In genomic region chr10:102832248-102832647, GRCh38 we compare ENCODE assay signal across 26 cellular contexts. TPM values are rescaled to one million over a fixed set of nuclear protein-coding genes. Genes with fewer than 3 reads are reported as not detected.
DNase-seq lines count a peak whose midpoint lies in the region; ATAC-seq, FAIRE-seq and TF ChIP-seq lines count a peak whose summit lies in the region.
"Had no signal": no experiment of that assay in that cellular context is flagged by ENCODE, and none has a peak within 500 bp of the region (broad histone marks: within the 10 kb centered on the region; RNA-seq: fewer than 3 reads in every experiment).

No MANE protein-coding gene starts in this region.

- no peak overlapping the region for H3K56ac ChIP-seq in H1 (replicated peaks; ENCODE audit: insufficient read length, low read depth, low read length)

- peak in 2 of 7 donors; percentile 48 to 60 for DNase-seq in adrenal gland
- DNase-seq in H1 (ENCODE audit: low read depth in 1 of 2, low spot score in 2 of 2), result no peak
- no peak for DNase-seq in neuronal stem cell (ENCODE audit: low spot score)
- DNase-seq in stimulated activated naive B cell treated with anti-CD40 and anti-IgM and Interleukin-4, amounts not matched to agents 10 μg/mL and 1 μg/mL and 100 μg/mL, for 72 hours, result no peak
- DNase-seq in SIG-M5 (lab: John Stamatoyannopoulos, UW), result no peak
- no peak for DNase-seq in endothelial cell (ENCODE audit: low spot score)
- DNase-seq: 8988T; ACHN; BE2C; C1 segment of cervical spinal cord; Caco-2; Calu3; CD4-positive, alpha-beta T cell; CD8-positive, alpha-beta T cell; DMS79 treated with DMSO at 0.1 percent for 48 hours; GF-D8 had no signal

- H3K4ac ChIP-seq in H1 (replicated peaks; ENCODE audit: insufficient read length, low read depth, low read length) (no peak overlapping the region), neuronal stem cell (ENCODE audit: low read length) (no peak overlapping the region)

- TF ChIP-seq CTCF in adrenal gland (IDR thresholded peaks at IDR 0.05) (peak in 1 of 6 experiments; percentile 9), H1 (IDR thresholded peaks at IDR 0.05; ENCODE audit: control extremely low read depth in 1 of 3, insufficient read depth in 1 of 3, low read depth in 1 of 3, low read length in 3 of 3) (no peak), endothelial cell (IDR thresholded peaks at IDR 0.05; ENCODE audit: unreplicated experiment) (no peak)

- H4K8ac ChIP-seq in H1 (ENCODE audit: extremely low read depth, insufficient read depth, low read length), result no peak overlapping the region
- H4K8ac ChIP-seq in neuronal stem cell (ENCODE audit: low read depth, low read length), result no peak overlapping the region

- no peak overlapping the region for H3K4me3 ChIP-seq in adrenal gland
- H3K4me3 ChIP-seq in H1 (ENCODE audit: extremely low read depth in 1 of 4, insufficient read depth in 2 of 4, low read depth in 3 of 4, low read length in 4 of 4), result no peak overlapping the region
- no peak overlapping the region for H3K4me3 ChIP-seq in neuronal stem cell (ENCODE audit: low read length in 2 of 2)
- H3K4me3 ChIP-seq: BLaER1 had no signal

- H3K23ac ChIP-seq in H1 (ENCODE audit: insufficient read length), result no peak overlapping the region
- no peak overlapping the region for H3K23ac ChIP-seq in neuronal stem cell (ENCODE audit: low read depth, low read length, poor library complexity)

- CTCF ChIA-PET in H1 (lab: Charles Lee; ENCODE audit: partially characterized antibody), result interaction anchor here (0.7 to 11.3 kb wide), 6 partner anchors 10 to 248 kb away, joined by 3 to 118 read pairs (median 4); no protein-coding TSS in a partner anchor

- 76 to 82% (median 80%) methylated on average over 12 to 14 of the region's 14 CpGs for WGBS in adrenal gland, 4 donors
- 86% methylated on average over 14 of the region's 14 CpGs; no CpG with 5 or more reads in 1 of the 2 experiments for WGBS in H1 (ENCODE audit: extremely low coverage in 1 of 2, insufficient coverage in 1 of 2, insufficient read length in 1 of 2, insufficient replicate concordance in 2 of 2, low coverage in 1 of 2, low lambda C conversion rate in 2 of 2, missing lambda C conversion rate in 1 of 2), 2 experiments
- WGBS in neuronal stem cell (ENCODE audit: extremely low coverage in 2 of 2, insufficient read length in 2 of 2, insufficient replicate concordance in 1 of 2), 2 donors, result no CpG with 5 or more reads among the region's 14 CpGs

- H4K5ac ChIP-seq in H1 (ENCODE audit: insufficient read length, low read depth, low read length), result no peak overlapping the region

- H2BK120ac ChIP-seq in H1 (replicated peaks; ENCODE audit: low read depth, low read length), result no peak overlapping the region
- no peak overlapping the region for H2BK120ac ChIP-seq in neuronal stem cell (ENCODE audit: low read depth, low read length)

- H3K18ac ChIP-seq in H1 (ENCODE audit: extremely low read depth, low read length), result no peak overlapping the region
- H3K18ac ChIP-seq in neuronal stem cell (ENCODE audit: low read length), result peak overlapping the region; percentile 16

- H2BK12ac ChIP-seq in H1 (ENCODE audit: low read depth, low read length) (no peak overlapping the region), neuronal stem cell (ENCODE audit: low read length) (no peak overlapping the region)

- H3K23me2 ChIP-seq in H1 (ENCODE audit: low read depth, low read length), result no peaks in the 10 kb centered on the region; the same call in 1 of the 2 replicates

- H3K79me1 ChIP-seq in H1 (ENCODE audit: low read depth, low read length), result no peaks in the 10 kb centered on the region
- H3K79me1 ChIP-seq in neuronal stem cell (ENCODE audit: low read depth, low read length), result no peaks in the 10 kb centered on the region

- no peak overlapping the region for H3K9ac ChIP-seq in H1 (replicated peaks in 1 of 4; ENCODE audit: extremely low read depth in 1 of 4, low read depth in 3 of 4, low read length in 3 of 4)
- no peak overlapping the region for H3K9ac ChIP-seq in neuronal stem cell (ENCODE audit: low read depth, low read length, poor library complexity)
- H3K9ac ChIP-seq: BLaER1 had no signal

- no peaks in the 10 kb centered on the region for H3K79me2 ChIP-seq in H1 (ENCODE audit: control insufficient read depth in 1 of 2, insufficient read depth in 2 of 2, low read length in 2 of 2)

- H2BK5ac ChIP-seq in H1 (ENCODE audit: low read depth, low read length) (no peak overlapping the region), neuronal stem cell (ENCODE audit: low read length) (no peak overlapping the region)

- H3K27ac Mint-ChIP-seq in stimulated activated naive B cell treated with anti-CD40 and anti-IgM and Interleukin-4, amounts not matched to agents 10 μg/mL and 1 μg/mL and 100 μg/mL, for 72 hours, result peak overlapping the region; percentile 65
- no peak overlapping the region for H3K27ac Mint-ChIP-seq in endothelial cell (ENCODE audit: unreplicated experiment)
- H3K27ac Mint-ChIP-seq: CD4-positive, alpha-beta T cell; CD8-positive, alpha-beta T cell had no signal

- TF ChIP-seq EP300 in H1 (IDR thresholded peaks at IDR 0.05; ENCODE audit: borderline replicate concordance in 1 of 2, low read depth in 2 of 2, low read length in 2 of 2), result no peak

- ATAC-seq in stimulated activated naive B cell treated with anti-CD40 and anti-IgM and Interleukin-4, amounts not matched to agents 10 μg/mL and 1 μg/mL and 100 μg/mL, for 72 hours (replicated peaks), result no peak
- ATAC-seq in HG03442 (IDR thresholded peaks at IDR 0.05; ENCODE audit: unreplicated experiment) (no peak), GM19351 (IDR thresholded peaks at IDR 0.05; ENCODE audit: unreplicated experiment) (no peak)
- ATAC-seq: CD8-positive, alpha-beta T cell had no signal

- H3K9me3 ChIP-seq in adrenal gland (replicated peaks in 1 of 3) (no peaks in the 10 kb centered on the region), H1 (ENCODE audit: insufficient read depth in 2 of 2, low read depth in 1 of 2, low read length in 1 of 2) (no peaks in the 10 kb centered on the region), neuronal stem cell (replicated peaks in 1 of 2; ENCODE audit: control insufficient read depth in 2 of 2, insufficient read depth in 1 of 2, low read depth in 1 of 2, low read length in 2 of 2) (no peaks in the 10 kb centered on the region)
- H3K9me3 ChIP-seq: BE2C had no signal

- H3K36me3 ChIP-seq in adrenal gland (replicated peaks in 1 of 2) (peaks cover 0 to 44% of the 10 kb centered on the region in 2 donors), H1 (ENCODE audit: control insufficient read depth in 2 of 4, insufficient read depth in 4 of 4, low read length in 3 of 4) (no peaks in the 10 kb centered on the region), neuronal stem cell (replicated peaks in 1 of 2; ENCODE audit: control insufficient read depth in 2 of 2, insufficient read depth in 2 of 2, low read length in 2 of 2) (no peaks in the 10 kb centered on the region)
- H3K36me3 ChIP-seq: BE2C, BLaER1 had no signal

- H3K27me3 ChIP-seq in adrenal gland (no peaks in the 10 kb centered on the region), H1 (replicated peaks in 1 of 4; ENCODE audit: control insufficient read depth in 3 of 4, extremely low read depth in 1 of 4, insufficient read depth in 3 of 4, low read length in 3 of 4) (no peaks in the 10 kb centered on the region; a peak in 1 of 7 replicates), neuronal stem cell (ENCODE audit: control insufficient read depth in 3 of 3, insufficient read depth in 3 of 3, low read depth in 1 of 3, low read length in 3 of 3) (peaks cover 0 to 8% (median 0%) of the 10 kb centered on the region in 3 experiments)
- H3K27me3 ChIP-seq: BE2C, BLaER1 had no signal

- peak overlapping the region in 4 of 5 donors; percentile 20 to 92 (median 63) for H3K27ac ChIP-seq in adrenal gland
- no peak overlapping the region for H3K27ac ChIP-seq in H1 (ENCODE audit: low read depth, low read length)
- H3K27ac ChIP-seq in neuronal stem cell (replicated peaks; ENCODE audit: low read length), result no peak overlapping the region
- H3K27ac ChIP-seq: BLaER1 had no signal

- no peaks in the 10 kb centered on the region for H3K27me3 Mint-ChIP-seq in stimulated activated naive B cell treated with anti-CD40 and anti-IgM and Interleukin-4, amounts not matched to agents 10 μg/mL and 1 μg/mL and 100 μg/mL, for 72 hours
- H3K27me3 Mint-ChIP-seq in endothelial cell (ENCODE audit: unreplicated experiment), result peaks cover 4% of the 10 kb centered on the region

- TF ChIP-seq RAD21 in H1 (IDR thresholded peaks at IDR 0.05 in 1 of 2, conservative IDR thresholded peaks at IDR 0.05 in 1 of 2; ENCODE audit: low read depth in 2 of 2, low read length in 2 of 2), result no peak

- H3K4me1 ChIP-seq in adrenal gland (replicated peaks in 1 of 2) (peaks cover 0 to 10% of the 10 kb centered on the region in 2 donors), H1 (replicated peaks in 1 of 4; ENCODE audit: control insufficient read depth in 3 of 4, insufficient read depth in 4 of 4, low read length in 3 of 4) (0 out of 7 replicates have a peak, but pooled peaks cover 0 to 2% (median 0%) of the 10 kb centered on the region in 4 experiments), neuronal stem cell (ENCODE audit: control insufficient read depth in 2 of 2, insufficient read depth in 1 of 2, low read depth in 1 of 2, low read length in 2 of 2) (no peaks in the 10 kb centered on the region)
- H3K4me1 ChIP-seq: BE2C, BLaER1 had no signal

- no peak overlapping the region for H2AFZ ChIP-seq in H1 (ENCODE audit: low read length)
- H2AFZ ChIP-seq in neuronal stem cell (ENCODE audit: low read length), result no peak overlapping the region

- no peaks in the 10 kb centered on the region for H4K20me1 ChIP-seq in H1 (replicated peaks in 1 of 2; ENCODE audit: control insufficient read depth in 1 of 2, insufficient read depth in 2 of 2, low read length in 2 of 2)
- H4K20me1 ChIP-seq: BLaER1 had no signal

- H2BK15ac ChIP-seq in H1 (ENCODE audit: low read length) (no peak overlapping the region), neuronal stem cell (ENCODE audit: low read length) (no peak overlapping the region)

- intact Hi-C loops in adrenal gland (cut with DNase I), result loop anchor here (5.0 to 10.0 kb wide), 3 partner anchors 63 to 243 kb away; no protein-coding TSS in a partner anchor

- no peak overlapping the region for H3K4me3 Mint-ChIP-seq in stimulated activated naive B cell treated with anti-CD40 and anti-IgM and Interleukin-4, amounts not matched to agents 10 μg/mL and 1 μg/mL and 100 μg/mL, for 72 hours
- H3K4me3 Mint-ChIP-seq in endothelial cell (ENCODE audit: unreplicated experiment), result no peak overlapping the region
- H3K4me3 Mint-ChIP-seq: CD4-positive, alpha-beta T cell; CD8-positive, alpha-beta T cell had no signal

- no peak overlapping the region for H3K14ac ChIP-seq in H1 (ENCODE audit: insufficient read length)
- no peak overlapping the region for H3K14ac ChIP-seq in neuronal stem cell (ENCODE audit: low read length)

- POLR2A ChIA-PET in H1 (lab: Charles Lee; ENCODE audit: partially characterized antibody), result interaction anchor here (1.4 kb wide), 1 partner anchor 86 kb away, joined by 3 read pairs; the partner anchor contains the start of gene CNNM2

- H4K91ac ChIP-seq in H1 (replicated peaks; ENCODE audit: insufficient read length, low read length) (peak overlapping the region; percentile 12), neuronal stem cell (ENCODE audit: low read depth, low read length, poor library complexity) (no peak overlapping the region)

- no peak for FAIRE-seq in H1 (lab: Jason Lieb, UNC)
- FAIRE-seq: A204.1, D721Med, G401.6, GM12891, GM19239 had no signal

- H2BK20ac ChIP-seq in H1 (ENCODE audit: low read length), result no peak overlapping the region

- no peak for TF ChIP-seq POLR2A in adrenal gland (IDR thresholded peaks at IDR 0.05)
- no peak for TF ChIP-seq POLR2A in H1 (IDR thresholded peaks at IDR 0.05; ENCODE audit: control extremely low read depth in 1 of 2, low read depth in 2 of 2, low read length in 2 of 2)

- H3K4me1 Mint-ChIP-seq in stimulated activated naive B cell treated with anti-CD40 and anti-IgM and Interleukin-4, amounts not matched to agents 10 μg/mL and 1 μg/mL and 100 μg/mL, for 72 hours, result peaks cover 3 to 7% of the 10 kb centered on the region in 2 donors
- no peaks in the 10 kb centered on the region for H3K4me1 Mint-ChIP-seq in endothelial cell (ENCODE audit: unreplicated experiment)

- H3K36me3 Mint-ChIP-seq in stimulated activated naive B cell treated with anti-CD40 and anti-IgM and Interleukin-4, amounts not matched to agents 10 μg/mL and 1 μg/mL and 100 μg/mL, for 72 hours, result no peaks in the 10 kb centered on the region
- H3K36me3 Mint-ChIP-seq in endothelial cell (ENCODE audit: low read depth, unreplicated experiment), result no peaks in the 10 kb centered on the region
- H3K36me3 Mint-ChIP-seq: CD8-positive, alpha-beta T cell had no signal

- H3K4me2 ChIP-seq in H1 (ENCODE audit: insufficient read depth in 1 of 2, low read depth in 2 of 2, low read length in 2 of 2) (no peak overlapping the region), neuronal stem cell (ENCODE audit: insufficient read depth, low read length, poor library complexity, severe bottlenecking) (no peak overlapping the region)
- H3K4me2 ChIP-seq: BLaER1 had no signal

- no peaks in the 10 kb centered on the region for H3K9me3 Mint-ChIP-seq in stimulated activated naive B cell treated with anti-CD40 and anti-IgM and Interleukin-4, amounts not matched to agents 10 μg/mL and 1 μg/mL and 100 μg/mL, for 72 hours
- H3K9me3 Mint-ChIP-seq in endothelial cell (ENCODE audit: unreplicated experiment), result no peaks in the 10 kb centered on the region
- H3K9me3 Mint-ChIP-seq: CD4-positive, alpha-beta T cell; CD8-positive, alpha-beta T cell had no signal

- H2AK5ac ChIP-seq in H1 (ENCODE audit: low read depth, low read length), result no peak overlapping the region
- H2AK5ac ChIP-seq in neuronal stem cell (ENCODE audit: low read depth, low read length), result no peak overlapping the region

RNA-seq across cellular contexts. Expression of gene CYP17A1, which starts 5.0 kb away (rescaled TPM):
- total RNA-seq in adrenal gland (over 10,000 TPM in 5 of 8 donors, 1,000 to 10,000 TPM in 3; 5,772 to 29,109 (median 14,288) TPM), endothelial cell (ENCODE audit: unreplicated experiment) (not detected)
- polyA plus RNA-seq in adrenal gland (over 10,000 TPM in 2 of 3 donors, 1,000 to 10,000 TPM in 1; 2,313 to 37,742 (median 10,572) TPM), H1 (2011; rRNA removed) (not detected in 2 replicates)
- total RNA-seq in H1 (2021; fragmentation: NEBNext Ultra II Directional; extraction: Animal tissue kit (Norgen Biotek cat#: 25700)), result not detected in 2 replicates
- not detected for polyA plus RNA-seq in H1 (2011; cell fraction: cytosol; rRNA removed)
- not detected for polyA plus RNA-seq in H1 (2011; cell fraction: nucleus; rRNA removed)
- not detected in 4 replicates for polyA plus RNA-seq in H1 (2012, experiment 1 of 2)
- polyA plus RNA-seq in H1 (2012, experiment 2 of 2), result not detected
- polyA plus RNA-seq in H1 (2013, experiment 1 of 2), result not detected
- polyA plus RNA-seq in H1 (2013, experiment 2 of 2), result not detected
- not detected in 2 replicates for polyA minus RNA-seq in H1 (2011; rRNA and poly(A)+ RNA removed)
- not detected for polyA minus RNA-seq in H1 (2011; cell fraction: cytosol; rRNA and poly(A)+ RNA removed)
- not detected for polyA minus RNA-seq in H1 (2011; cell fraction: nucleus; rRNA and poly(A)+ RNA removed)
- not detected for polyA plus RNA-seq in neuronal stem cell (2013, experiment 1 of 2)
- not detected for polyA plus RNA-seq in neuronal stem cell (2013, experiment 2 of 2)
- total RNA-seq: A673; Caco-2; Calu3; CD4-positive, alpha-beta T cell; CD8-positive, alpha-beta T cell had no signal
- polyA plus RNA-seq: AG04450 had no signal

RNA-seq across cellular contexts. Expression of gene BORCS7, which starts 21.8 kb away (rescaled TPM):
- total RNA-seq in adrenal gland (100 to 1,000 TPM in 2 of 8 donors, 10 to 100 TPM in 6; 49.7 to 154 (median 65.1) TPM), endothelial cell (ENCODE audit: unreplicated experiment) (10.7 TPM)
- polyA plus RNA-seq in adrenal gland (10 to 100 TPM; 46.9 to 90.8 (median 63.1) TPM), H1 (2011; rRNA removed) (3.8 and 6.7 TPM in 2 replicates)
- 2.3 and 3.7 TPM in 2 replicates for total RNA-seq in H1 (2021; fragmentation: NEBNext Ultra II Directional; extraction: Animal tissue kit (Norgen Biotek cat#: 25700))
- 10.9 TPM for polyA plus RNA-seq in H1 (2011; cell fraction: cytosol; rRNA removed)
- polyA plus RNA-seq in H1 (2011; cell fraction: nucleus; rRNA removed), result 3.9 TPM
- polyA plus RNA-seq in H1 (2012, experiment 1 of 2), result 3.7 to 6.0 TPM (median 4.2 TPM) in 4 replicates
- 2.3 TPM for polyA plus RNA-seq in H1 (2012, experiment 2 of 2)
- 3.8 TPM for polyA plus RNA-seq in H1 (2013, experiment 1 of 2)
- 2.9 TPM for polyA plus RNA-seq in H1 (2013, experiment 2 of 2)
- polyA minus RNA-seq in H1 (2011; rRNA and poly(A)+ RNA removed), result 2.6 and 4.1 TPM in 2 replicates
- polyA minus RNA-seq in H1 (2011; cell fraction: cytosol; rRNA and poly(A)+ RNA removed), result 3.7 TPM
- polyA minus RNA-seq in H1 (2011; cell fraction: nucleus; rRNA and poly(A)+ RNA removed), result 2.5 TPM
- 10.3 TPM for polyA plus RNA-seq in neuronal stem cell (2013, experiment 1 of 2)
- polyA plus RNA-seq in neuronal stem cell (2013, experiment 2 of 2), result 11.4 TPM

RNA-seq across cellular contexts. Expression of gene AS3MT, which starts 37.0 kb away (rescaled TPM):
- total RNA-seq in adrenal gland, result 100 to 1,000 TPM; 177 to 361 (median 286) TPM
- polyA plus RNA-seq in adrenal gland, result 100 to 1,000 TPM; 275 to 910 (median 281) TPM
- total RNA-seq in H1 (2021; fragmentation: NEBNext Ultra II Directional; extraction: Animal tissue kit (Norgen Biotek cat#: 25700)), result 10.3 and 10.4 TPM in 2 replicates
- 5.2 and 5.8 TPM in 2 replicates for polyA plus RNA-seq in H1 (2011; rRNA removed)
- polyA plus RNA-seq in H1 (2011; cell fraction: cytosol; rRNA removed), result 9.3 TPM
- polyA plus RNA-seq in H1 (2011; cell fraction: nucleus; rRNA removed), result 5.9 TPM
- 14.0 to 18.6 TPM (median 17.7 TPM) in 4 replicates for polyA plus RNA-seq in H1 (2012, experiment 1 of 2)
- polyA plus RNA-seq in H1 (2012, experiment 2 of 2), result 5.8 TPM
- polyA plus RNA-seq in H1 (2013, experiment 1 of 2), result 10.2 TPM
- 10.3 TPM for polyA plus RNA-seq in H1 (2013, experiment 2 of 2)
- 3.3 and 4.5 TPM in 2 replicates for polyA minus RNA-seq in H1 (2011; rRNA and poly(A)+ RNA removed)
- 3.4 TPM for polyA minus RNA-seq in H1 (2011; cell fraction: cytosol; rRNA and poly(A)+ RNA removed)
- 5.4 TPM for polyA minus RNA-seq in H1 (2011; cell fraction: nucleus; rRNA and poly(A)+ RNA removed)
- polyA plus RNA-seq in neuronal stem cell (2013, experiment 1 of 2), result 27.0 TPM
- polyA plus RNA-seq in neuronal stem cell (2013, experiment 2 of 2), result 27.9 TPM
- 1.4 TPM for total RNA-seq in endothelial cell (ENCODE audit: unreplicated experiment)

Comparison
In these comparisons a context has a peak if more than half of its experiments do, and no peak if none do; other contexts are left out.
1. H3K27ac ChIP-seq: peak in adrenal gland (4 of 5); none in H1 (single experiment) and neuronal stem cell (single experiment).
2. RNA of gene CYP17A1, which starts 5.0 kb away (total RNA-seq): 5,772 to 29,109 TPM in adrenal gland; not detected in H1 and not detected in endothelial cell (single experiment); every median in the first group is over 1,000 times any median in the second.
3. RNA of gene AS3MT, which starts 37.0 kb away (total RNA-seq): 177 to 361 TPM in adrenal gland; 10.3 to 10.4 TPM in H1 and 1.4 TPM in endothelial cell (single experiment); every median in the first group is over 10 times any median in the second.